In the genomic region with DNA sequence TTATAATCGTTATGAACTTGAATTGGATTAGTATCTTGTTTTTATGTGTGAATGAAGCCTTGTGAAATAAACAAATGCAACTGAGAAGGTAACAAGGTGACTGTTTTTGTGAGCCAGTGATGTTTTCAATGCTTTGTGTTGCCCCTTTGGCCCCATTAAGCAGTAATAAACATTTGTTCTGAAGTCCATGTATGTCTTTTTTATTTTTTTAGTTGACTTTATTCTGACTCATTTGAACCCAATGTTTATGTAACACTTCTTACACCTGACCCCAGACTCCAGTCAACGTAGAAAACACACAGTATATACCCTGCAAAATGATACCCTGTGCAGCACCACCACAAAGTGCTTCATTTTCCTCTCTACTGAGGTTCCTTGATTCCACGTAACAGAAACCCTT, we compare ENCODE assay signal across 21 cellular contexts. TPM values are rescaled to one million over a fixed set of nuclear protein-coding genes. Genes with fewer than 3 reads are reported as not detected.
A peak's percentile ranks its signal among the peaks of the same experiment; 100 is the strongest.
DNase-seq lines count a peak whose midpoint lies in the region; ATAC-seq and TF ChIP-seq lines count a peak whose summit lies in the region.
"Had no signal": no experiment of that assay in that cellular context is flagged by ENCODE, and none has a peak within 500 bp of the region (broad histone marks: within the 10 kb centered on the region; RNA-seq: fewer than 3 reads in every experiment).

No MANE protein-coding gene starts in this region.

- H3K18ac ChIP-seq in IMR-90 (ENCODE audit: low read depth, low read length): no peak overlapping the region

- no peak overlapping the region for H3K4me2 ChIP-seq in IMR-90 (ENCODE audit: low read depth, low read length)

- H3K9me3 ChIP-seq in IMR-90 (ENCODE audit: control insufficient read depth, insufficient read depth, low read length) (no peaks in the 10 kb centered on the region), SJSA1 (replicated peaks) (peaks cover 3% of the 10 kb centered on the region; the same call in 1 of the 2 replicates)
- H3K9me3 ChIP-seq: Caco-2, MG63 had no signal

- intact Hi-C loops in IMR-90 (cut with micrococcal nuclease): loop anchor here (5.0 kb wide), 1 partner anchor 198 kb away; no protein-coding TSS in a partner anchor

- H4K5ac ChIP-seq in IMR-90 (ENCODE audit: low read depth, low read length): no peak overlapping the region

- BruUV-seq in IMR-90 (replicated peaks; lab: Mats Ljungman, UMichigan): no TSS peak

- no peak for TF ChIP-seq RAD21 in IMR-90 (IDR thresholded peaks at IDR 0.05; ENCODE audit: low read length)

- no peak overlapping the region for H2BK20ac ChIP-seq in IMR-90 (ENCODE audit: low read depth, low read length)

- no peak for ATAC-seq in IMR-90 (ENCODE audit: low read depth)
- ATAC-seq in GM21825 (IDR thresholded peaks at IDR 0.05; ENCODE audit: unreplicated experiment): no peak
- ATAC-seq: SK-N-SH treated with all-trans-retinoic acid at 6 μM for 48 hours had no signal

- no peaks in the 10 kb centered on the region for H3K27me3 ChIP-seq in IMR-90 (ENCODE audit: control insufficient read depth, insufficient read depth, low read length)
- H3K27me3 ChIP-seq in SJSA1 (replicated peaks): no peaks in the 10 kb centered on the region
- H3K27me3 ChIP-seq: MG63 had no signal

- H3K79me1 ChIP-seq in IMR-90 (ENCODE audit: low read depth in 1 of 2, low read length in 2 of 2): peaks cover 5 to 11% of the 10 kb centered on the region in 2 experiments; a peak in 2 of 4 replicates

- no peak overlapping the region for H3K4me3 ChIP-seq in IMR-90 (ENCODE audit: insufficient read depth, low read depth, low read length)
- H3K4me3 ChIP-seq in SJSA1: no peak overlapping the region
- H3K4me3 ChIP-seq in fibroblast of villous mesenchyme (ENCODE audit: low read depth, low read length): no peak overlapping the region
- H3K4me3 ChIP-seq: MG63 had no signal

- no CpG with 5 or more reads among the region's 3 CpGs for WGBS in IMR-90 (ENCODE audit: extremely low coverage in 2 of 2, insufficient read length in 1 of 2), 2 experiments

- H3K23ac ChIP-seq in IMR-90 (ENCODE audit: low read depth, low read length): no peak overlapping the region

- no peaks in the 10 kb centered on the region for H4K20me1 ChIP-seq in IMR-90 (ENCODE audit: insufficient read depth, low read length)

- H2AK9ac ChIP-seq in IMR-90 (replicated peaks; ENCODE audit: low read depth, low read length, poor library complexity): no peak overlapping the region

- dilution Hi-C loops in IMR-90 (cut with HindIII; ENCODE audit: low sequenced_read_pairs, unreplicated experiment): no loop called here

- no peak overlapping the region for H3K14ac ChIP-seq in IMR-90 (replicated peaks; ENCODE audit: low read depth, low read length)

- peaks cover 2% of the 10 kb centered on the region; the same call in 1 of the 2 replicates for H3K4me1 ChIP-seq in IMR-90 (ENCODE audit: control insufficient read depth, insufficient read depth, low read length)
- peaks cover 74% of the 10 kb centered on the region for H3K4me1 ChIP-seq in SJSA1 (replicated peaks)

- no peak overlapping the region for H3K9ac ChIP-seq in IMR-90 (ENCODE audit: low read depth, low read length)

- in situ Hi-C loops in IMR-90 (cut with MboI; ENCODE audit: low sequenced_read_pairs): loop anchor here (25.0 kb wide), 1 partner anchor 733 kb away; no protein-coding TSS in a partner anchor

- no peak overlapping the region for H2AFZ ChIP-seq in IMR-90 (replicated peaks; ENCODE audit: low read length, poor library complexity)

- no peak overlapping the region for H3K56ac ChIP-seq in IMR-90 (ENCODE audit: extremely low read depth, insufficient read depth, low read length)

- no peak overlapping the region for H2BK15ac ChIP-seq in IMR-90 (ENCODE audit: low read depth, low read length)

- H4K8ac ChIP-seq in IMR-90 (ENCODE audit: low read depth in 2 of 2, low read length in 2 of 2): no peak overlapping the region

- H2BK120ac ChIP-seq in IMR-90 (ENCODE audit: low read depth, low read length): no peak overlapping the region

- H4K91ac ChIP-seq in IMR-90 (ENCODE audit: insufficient read depth, low read depth, low read length): no peak overlapping the region

- no peak overlapping the region for H3K27ac ChIP-seq in IMR-90 (ENCODE audit: insufficient read depth, low read length)
- peak overlapping the region; percentile 76 for H3K27ac ChIP-seq in SJSA1

- no peak overlapping the region for H2AK5ac ChIP-seq in IMR-90 (ENCODE audit: low read depth, low read length)

- no peaks in the 10 kb centered on the region for H3K36me3 ChIP-seq in IMR-90 (ENCODE audit: control insufficient read depth, insufficient read depth, low read length)
- peaks cover 12% of the 10 kb centered on the region for H3K36me3 ChIP-seq in SJSA1

- H3K4ac ChIP-seq in IMR-90 (ENCODE audit: low read depth, low read length): no peak overlapping the region

- H2BK5ac ChIP-seq in IMR-90 (ENCODE audit: low read depth, low read length, poor library complexity, severe bottlenecking): no peak overlapping the region

- H3K9me1 ChIP-seq in IMR-90 (ENCODE audit: insufficient read depth, low read length): no peaks in the 10 kb centered on the region

- TF ChIP-seq CTCF in IMR-90 (conservative IDR thresholded peaks at IDR 0.05; ENCODE audit: low read depth, low read length): no peak
- no peak for TF ChIP-seq CTCF in fibroblast of villous mesenchyme (IDR thresholded peaks at IDR 0.05; ENCODE audit: insufficient read depth, low read depth, low read length)

- peak; percentile 16 for DNase-seq in IMR-90
- DNase-seq in SJSA1 (ENCODE audit: low read depth in 1 of 2, low spot score in 2 of 2): no peak
- peak; percentile 12 for DNase-seq in fibroblast of villous mesenchyme (ENCODE audit: low read depth)
- DNase-seq in activated gamma-delta T cell treated with Interleukin-2 at 50 U/mL for 16 hours: no peak
- DNase-seq in mucosa of gallbladder (ENCODE audit: low spot score): no peak
- no peak for DNase-seq in HPDE6-E6E7 (ENCODE audit: extremely low spot score)
- DNase-seq: C1 segment of cervical spinal cord; Caco-2; CD4-positive, alpha-beta memory T cell; DMS79 treated with DMSO at 0.1 percent for 48 hours; GF-D8; H9; HFFc6; KBM-7; MG63; NCI-H2029; NCI-H446; NCI-H524 treated with DMSO at 0.1 percent for 48 hours; NCI-H774 had no signal

- POLR2A ChIA-PET in IMR-90 (lab: Charles Lee; ENCODE audit: unreplicated experiment): no interaction called here

- CTCF ChIA-PET in IMR-90 (lab: Yijun Ruan, JAX): interaction anchor here (1.3 to 1.5 kb wide), 2 partner anchors 8 to 12 kb away, joined by 3 to 4 read pairs; no protein-coding TSS in a partner anchor

- TF ChIP-seq POLR2A in IMR-90 (IDR thresholded peaks at IDR 0.05; ENCODE audit: low read depth, low read length): no peak

TF ChIP-seq in IMR-90, 13 proteins besides CTCF, POLR2A, EP300 and RAD21:
- TF ChIP-seq, protein P1, sequence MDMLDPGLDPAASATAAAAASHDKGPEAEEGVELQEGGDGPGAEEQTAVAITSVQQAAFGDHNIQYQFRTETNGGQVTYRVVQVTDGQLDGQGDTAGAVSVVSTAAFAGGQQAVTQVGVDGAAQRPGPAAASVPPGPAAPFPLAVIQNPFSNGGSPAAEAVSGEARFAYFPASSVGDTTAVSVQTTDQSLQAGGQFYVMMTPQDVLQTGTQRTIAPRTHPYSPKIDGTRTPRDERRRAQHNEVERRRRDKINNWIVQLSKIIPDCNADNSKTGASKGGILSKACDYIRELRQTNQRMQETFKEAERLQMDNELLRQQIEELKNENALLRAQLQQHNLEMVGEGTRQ (IDR thresholded peaks at IDR 0.05; ENCODE audit: low read depth, low read length): no peak

RNA-seq across cellular contexts. Expression of a gene that starts 4.6 kb away (rescaled TPM):
- total RNA-seq in IMR-90 (2012; rRNA removed) (61.8 and 159 TPM in 2 replicates), fibroblast of villous mesenchyme (222 and 281 TPM in 2 replicates), mucosa of gallbladder (78.1 TPM)
- polyA plus RNA-seq in IMR-90 (2012; rRNA removed): 53.1 and 62.8 TPM in 2 replicates
- polyA plus RNA-seq in IMR-90 (2012; cell fraction: cytosol; rRNA removed): 31.4 and 56.6 TPM in 2 replicates
- polyA plus RNA-seq in IMR-90 (2012; cell fraction: nucleus; rRNA removed; ENCODE audit: low replicate concordance): 7.1 and 14.7 TPM in 2 replicates
- total RNA-seq in SJSA1 (2014; rRNA removed; shearing (Covaris generic)): 376 and 566 TPM in 2 replicates

RNA-seq across cellular contexts. Expression of a gene that starts 28.1 kb away (rescaled TPM):
- total RNA-seq in IMR-90 (2012; rRNA removed) (22.0 and 24.4 TPM in 2 replicates), fibroblast of villous mesenchyme (22.2 and 25.9 TPM in 2 replicates), mucosa of gallbladder (35.5 TPM)
- polyA plus RNA-seq in IMR-90 (2012; rRNA removed): 21.2 and 23.1 TPM in 2 replicates
- 7.8 and 17.5 TPM in 2 replicates for polyA plus RNA-seq in IMR-90 (2012; cell fraction: cytosol; rRNA removed)
- 4.2 and 19.6 TPM in 2 replicates for polyA plus RNA-seq in IMR-90 (2012; cell fraction: nucleus; rRNA removed; ENCODE audit: low replicate concordance)
- 28.9 and 33.6 TPM in 2 replicates for total RNA-seq in SJSA1 (2014; rRNA removed; shearing (Covaris generic))

Comparison
In these comparisons a context has a peak if more than half of its experiments do, and no peak if none do; other contexts are left out.
1. DNase-seq: peak in IMR-90 (single experiment) and fibroblast of villous mesenchyme (single experiment); none in SJSA1 (0 of 2), activated gamma-delta T cell treated with Interleukin-2 at 50 U/mL for 16 hours (single experiment), mucosa of gallbladder (single experiment) and HPDE6-E6E7 (single experiment).